In the genomic region with DNA sequence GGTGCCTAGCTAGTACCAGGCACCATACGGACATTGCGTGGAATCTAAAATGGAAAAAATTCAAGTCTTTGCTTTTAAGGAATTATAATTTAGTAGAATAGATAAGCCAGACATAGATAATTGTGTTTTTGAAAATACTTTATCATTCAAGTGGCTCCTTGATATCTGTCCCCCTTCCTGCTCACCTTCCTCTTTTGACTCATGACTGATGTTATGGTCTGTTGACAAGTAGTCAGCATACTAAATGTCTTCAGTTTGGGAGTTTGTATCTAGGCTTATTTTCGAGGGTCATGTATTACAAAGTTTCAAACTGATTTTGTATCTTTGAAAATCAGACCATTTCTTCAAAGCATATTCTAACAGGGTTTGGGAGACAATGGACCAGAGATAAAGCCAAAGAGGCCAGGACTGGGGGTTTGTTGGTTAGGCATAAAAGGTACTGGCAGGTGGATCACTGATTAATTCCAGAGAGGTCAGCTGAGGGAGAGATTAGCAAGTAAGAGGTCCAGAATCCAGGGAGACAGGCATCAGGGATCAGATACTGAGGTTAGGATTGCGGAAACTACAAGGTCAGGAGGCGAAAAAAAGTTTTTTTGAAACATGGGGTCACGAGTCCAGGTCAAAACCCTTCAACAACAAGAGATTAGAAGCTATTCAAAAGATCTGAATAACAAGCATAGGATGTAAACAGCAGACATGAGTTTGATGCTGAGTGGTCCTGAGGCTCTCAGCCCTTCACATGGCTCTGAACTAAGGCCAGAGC, we compare ENCODE assay signal across 1 cellular context.
TF ChIP-seq lines count a peak whose summit lies in the region.

No MANE protein-coding gene starts in this region.

TF ChIP-seq in GM23338, 12 proteins besides CTCF, POLR2A, EP300 and RAD21:
- TF ChIP-seq CREB1 (CRISPR knock-in tag; IDR thresholded peaks at IDR 0.05; ENCODE audit: low read depth) (no peak), EZH2phosphoT487 (IDR thresholded peaks at IDR 0.05; ENCODE audit: unreplicated experiment) (no peak), ZNF114 (CRISPR knock-in tag; IDR thresholded peaks at IDR 0.05) (no peak), NANOG (IDR thresholded peaks at IDR 0.05; ENCODE audit: borderline replicate concordance) (no peak), JUNB (IDR thresholded peaks at IDR 0.05; ENCODE audit: unreplicated experiment) (no peak), ZNF331 (CRISPR knock-in tag; IDR thresholded peaks at IDR 0.05; ENCODE audit: low read depth) (no peak)
